Comparison of ENCODE assay signal across 11 cellular contexts in genomic region chr11:15967966-15968365, GRCh38.
DNase-seq lines count a peak whose midpoint lies in the region; ATAC-seq and TF ChIP-seq lines count a peak whose summit lies in the region.
"Had no signal": no experiment of that assay in that cellular context is flagged by ENCODE, and none has a peak within 500 bp of the region (broad histone marks: within the 10 kb centered on the region; RNA-seq: fewer than 3 reads in every experiment).

No MANE protein-coding gene starts in this region.

- DNase-seq in brain microvascular endothelial cell = no peak
- DNase-seq in left ventricle myocardium inferior = no peak
- no peak for DNase-seq in stomach
- no peak for DNase-seq in activated CD4-positive, alpha-beta memory T cell treated with anti-CD3 and anti-CD28 coated beads for 36 hours
- no peak for DNase-seq in activated naive CD4-positive, alpha-beta T cell treated with anti-CD3 and anti-CD28 coated beads for 36 hours
- no peak for DNase-seq in NCI-H1417 treated with DMSO at 0.1 percent for 48 hours (lab: John Stamatoyannopoulos, UW)
- DNase-seq: GDM1, NCI-H2029 treated with DMSO at 0.1 percent for 48 hours, testis had no signal

- no peak overlapping the region for H3K4me3 ChIP-seq in KMS-11 (IDR thresholded peaks at IDR 0.05; ENCODE audit: insufficient read depth, low read depth, low read length)
- H3K4me3 ChIP-seq in brain microvascular endothelial cell (ENCODE audit: low read depth, low read length) = no peak overlapping the region
- H3K4me3 ChIP-seq in left ventricle myocardium inferior = peak overlapping the region; percentile 32
- H3K4me3 ChIP-seq in stomach = no peak overlapping the region
- H3K4me3 ChIP-seq: testis had no signal

- H3K27me3 Mint-ChIP-seq in activated CD4-positive, alpha-beta memory T cell treated with anti-CD3 and anti-CD28 coated beads for 36 hours = no peaks in the 10 kb centered on the region
- H3K27me3 Mint-ChIP-seq in activated naive CD4-positive, alpha-beta T cell treated with anti-CD3 and anti-CD28 coated beads for 36 hours (ENCODE audit: low read depth) = no peaks in the 10 kb centered on the region

- no peaks in the 10 kb centered on the region for H3K9me3 ChIP-seq in left ventricle myocardium inferior (replicated peaks)
- H3K9me3 ChIP-seq in stomach = no peaks in the 10 kb centered on the region
- H3K9me3 ChIP-seq: testis had no signal

- ATAC-seq in GM21390 (IDR thresholded peaks at IDR 0.05; ENCODE audit: unreplicated experiment) = no peak

- H2AFZ ChIP-seq in KMS-11 (ENCODE audit: low read depth) = peak overlapping the region; percentile 51; the same call in 1 of the 2 replicates

- H3K4me2 ChIP-seq in KMS-11 = no peak overlapping the region

- H3K4me3 Mint-ChIP-seq in activated CD4-positive, alpha-beta memory T cell treated with anti-CD3 and anti-CD28 coated beads for 36 hours = no peak overlapping the region
- no peak overlapping the region for H3K4me3 Mint-ChIP-seq in activated naive CD4-positive, alpha-beta T cell treated with anti-CD3 and anti-CD28 coated beads for 36 hours

- no peaks in the 10 kb centered on the region for H4K20me1 ChIP-seq in KMS-11 (ENCODE audit: insufficient read depth)

- CTCF ChIA-PET in activated CD4-positive, alpha-beta memory T cell treated with anti-CD3 and anti-CD28 coated beads for 36 hours (lab: Charles Lee) = no interaction called here
- CTCF ChIA-PET in activated naive CD4-positive, alpha-beta T cell treated with anti-CD3 and anti-CD28 coated beads for 36 hours (lab: Charles Lee) = no interaction called here

- WGBS in stomach, 5 donors = 14 to 33% (median 25%) methylated on average over 2 of the region's 2 CpGs

- H3K9ac ChIP-seq in KMS-11 = no peak overlapping the region

- no peaks in the 10 kb centered on the region for H3K4me1 Mint-ChIP-seq in activated CD4-positive, alpha-beta memory T cell treated with anti-CD3 and anti-CD28 coated beads for 36 hours (ENCODE audit: low read depth)
- no peaks in the 10 kb centered on the region for H3K4me1 Mint-ChIP-seq in activated naive CD4-positive, alpha-beta T cell treated with anti-CD3 and anti-CD28 coated beads for 36 hours (ENCODE audit: low read depth)

- TF ChIP-seq POLR2A in stomach (IDR thresholded peaks at IDR 0.05) = no peak

- no peak for TF ChIP-seq CTCF in KMS-11 (conservative IDR thresholded peaks at IDR 0.05; ENCODE audit: low read depth, low read length)
- no peak for TF ChIP-seq CTCF in brain microvascular endothelial cell (IDR thresholded peaks at IDR 0.05; ENCODE audit: low read depth, low read length, missing control alignments)
- no peak for TF ChIP-seq CTCF in left ventricle myocardium inferior (IDR thresholded peaks at IDR 0.05; ENCODE audit: borderline replicate concordance)
- TF ChIP-seq CTCF in stomach (IDR thresholded peaks at IDR 0.05) = no peak

- no peaks in the 10 kb centered on the region for H3K9me3 Mint-ChIP-seq in activated CD4-positive, alpha-beta memory T cell treated with anti-CD3 and anti-CD28 coated beads for 36 hours
- H3K9me3 Mint-ChIP-seq in activated naive CD4-positive, alpha-beta T cell treated with anti-CD3 and anti-CD28 coated beads for 36 hours = no peaks in the 10 kb centered on the region

- intact Hi-C loops in left ventricle myocardium inferior (cut with micrococcal nuclease) = no loop called here
- intact Hi-C loops in stomach (cut with DNase I; ENCODE audit: low total_unique reads) = no loop called here
- intact Hi-C loops in activated CD4-positive, alpha-beta memory T cell treated with anti-CD3 and anti-CD28 coated beads for 36 hours (cut with micrococcal nuclease) = no loop called here
- intact Hi-C loops in activated naive CD4-positive, alpha-beta T cell treated with anti-CD3 and anti-CD28 coated beads for 36 hours (cut with micrococcal nuclease) = no loop called here

- no peak overlapping the region for H3K27ac ChIP-seq in KMS-11
- H3K27ac ChIP-seq in brain microvascular endothelial cell = peak overlapping the region; percentile 84
- peak overlapping the region; percentile 87 for H3K27ac ChIP-seq in left ventricle myocardium inferior (replicated peaks)
- peak overlapping the region in 4 of 5 donors; percentile 77 to 83 (median 80) for H3K27ac ChIP-seq in stomach

- H3K79me2 ChIP-seq in KMS-11 (ENCODE audit: insufficient read depth, low read depth) = no peaks in the 10 kb centered on the region

- POLR2A ChIA-PET in activated CD4-positive, alpha-beta memory T cell treated with anti-CD3 and anti-CD28 coated beads for 36 hours (lab: Charles Lee) = no interaction called here

- H3K27ac Mint-ChIP-seq in activated CD4-positive, alpha-beta memory T cell treated with anti-CD3 and anti-CD28 coated beads for 36 hours = no peak overlapping the region
- no peak overlapping the region for H3K27ac Mint-ChIP-seq in activated naive CD4-positive, alpha-beta T cell treated with anti-CD3 and anti-CD28 coated beads for 36 hours

- H3K36me3 ChIP-seq in KMS-11 (ENCODE audit: insufficient read depth) = no peaks in the 10 kb centered on the region
- no peaks in the 10 kb centered on the region for H3K36me3 ChIP-seq in brain microvascular endothelial cell (replicated peaks)
- H3K36me3 ChIP-seq in left ventricle myocardium inferior = no peaks in the 10 kb centered on the region
- H3K36me3 ChIP-seq in stomach = no peaks in the 10 kb centered on the region

- H3K4me1 ChIP-seq in KMS-11 (ENCODE audit: low read depth, poor library complexity, severe bottlenecking) (peaks cover 39% of the 10 kb centered on the region), left ventricle myocardium inferior (peaks cover 62% of the 10 kb centered on the region), stomach (peaks cover 26 to 45% (median 33%) of the 10 kb centered on the region in 4 donors)

- no peaks in the 10 kb centered on the region for H3K27me3 ChIP-seq in KMS-11 (ENCODE audit: insufficient read depth, low read depth)
- H3K27me3 ChIP-seq in brain microvascular endothelial cell (replicated peaks) = no peaks in the 10 kb centered on the region
- no peaks in the 10 kb centered on the region for H3K27me3 ChIP-seq in left ventricle myocardium inferior (ENCODE audit: low read depth)
- H3K27me3 ChIP-seq in stomach = no peaks in the 10 kb centered on the region
- H3K27me3 ChIP-seq: testis had no signal

- TF ChIP-seq EP300 in stomach (IDR thresholded peaks at IDR 0.05) = no peak

- no peaks in the 10 kb centered on the region for H3K36me3 Mint-ChIP-seq in activated CD4-positive, alpha-beta memory T cell treated with anti-CD3 and anti-CD28 coated beads for 36 hours
- no peaks in the 10 kb centered on the region for H3K36me3 Mint-ChIP-seq in activated naive CD4-positive, alpha-beta T cell treated with anti-CD3 and anti-CD28 coated beads for 36 hours (ENCODE audit: low read depth)

- in situ Hi-C loops in brain microvascular endothelial cell (cut with HindIII; ENCODE audit: low pct_ligation_motif_present, low sequenced_read_pairs) = no loop called here
